Comparison of ENCODE assay signal across 17 cellular contexts in the genomic region with DNA sequence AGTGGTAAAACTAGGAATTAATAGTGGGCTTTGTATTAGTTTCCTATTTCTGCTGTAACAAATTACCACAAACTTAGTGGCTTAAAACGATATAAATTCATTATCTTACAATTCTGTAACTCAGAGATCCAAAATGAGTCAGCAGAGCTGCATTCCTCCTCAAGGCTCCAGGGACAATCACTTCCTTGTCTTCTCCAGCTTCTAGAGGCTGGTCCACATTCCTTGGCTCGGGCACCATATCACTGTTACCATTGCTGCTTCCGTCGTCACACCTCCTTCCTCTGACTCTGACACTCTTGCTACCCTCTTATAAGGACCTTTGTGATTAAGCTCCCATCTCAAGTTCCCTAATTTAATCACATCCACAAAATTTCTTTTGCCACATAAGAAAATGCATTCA.
A peak's percentile ranks its signal among the peaks of the same experiment; 100 is the strongest.
DNase-seq lines count a peak whose midpoint lies in the region; ATAC-seq and TF ChIP-seq lines count a peak whose summit lies in the region.
"Had no signal": no experiment of that assay in that cellular context is flagged by ENCODE, and none has a peak within 500 bp of the region (broad histone marks: within the 10 kb centered on the region; RNA-seq: fewer than 3 reads in every experiment).

No MANE protein-coding gene starts in this region.

- TF ChIP-seq CTCF in right atrium auricular region (IDR thresholded peaks at IDR 0.05) (no peak), choroid plexus epithelial cell (conservative IDR thresholded peaks at IDR 0.05; ENCODE audit: low read depth, low read length) (no peak), left lung (IDR thresholded peaks at IDR 0.05) (no peak), GM13976 (IDR thresholded peaks at IDR 0.05; ENCODE audit: borderline replicate concordance, control extremely low read depth, extremely low read depth, insufficient read depth, missing control alignments) (no peak)

- H3K4me3 ChIP-seq in right atrium auricular region (no peak overlapping the region), choroid plexus epithelial cell (ENCODE audit: low read depth, low read length) (no peak overlapping the region), left lung (no peak overlapping the region)
- H3K4me3 ChIP-seq: BLaER1, Peyer's patch, spleen had no signal

- no peak overlapping the region for H3K27ac ChIP-seq in right atrium auricular region
- H3K27ac ChIP-seq in left lung, result no peak overlapping the region
- H3K27ac ChIP-seq: BLaER1, parathyroid adenoma, Peyer's patch, spleen had no signal

- peak; percentile 34 for DNase-seq in left cardiac atrium
- DNase-seq in right atrium auricular region (ENCODE audit: low spot score), result no peak
- peak; percentile 0 for DNase-seq in choroid plexus epithelial cell (ENCODE audit: low read depth)
- DNase-seq in kidney glomerular epithelial cell (lab: John Stamatoyannopoulos, UW), result peak; percentile 60
- no peak for DNase-seq in activated CD4-positive, alpha-beta T cell treated with anti-CD3 and anti-CD28 coated beads, Interleukin-2, amount 50 U/mL, for 4 hours
- DNase-seq in left lung, result no peak
- no peak for DNase-seq in head of caudate nucleus
- no peak for DNase-seq in GM13976 (ENCODE audit: low spot score)
- DNase-seq: activated CD4-positive, alpha-beta T cell treated with anti-CD3 and anti-CD28 coated beads, Interleukin-2, amount 10 ng/mL, durations not matched to agents 7 days and 5 days; activated naive CD4-positive, alpha-beta T cell treated with Interleukin-2 at 50 U/mL for 16 hours; DMS153; GF-D8; naive thymus-derived CD8-positive, alpha-beta T cell; Peyer's patch; spleen had no signal

- intact Hi-C loops in left cardiac atrium (cut with DNase I), result no loop called here
- intact Hi-C loops in left lung (cut with DNase I), result no loop called here
- intact Hi-C loops in head of caudate nucleus (cut with DNase I), result no loop called here

- no peaks in the 10 kb centered on the region for H3K27me3 ChIP-seq in right atrium auricular region
- H3K27me3 ChIP-seq in left lung, result no peaks in the 10 kb centered on the region
- H3K27me3 ChIP-seq: BLaER1, Peyer's patch, spleen had no signal

- H3K4me1 ChIP-seq in right atrium auricular region (no peaks in the 10 kb centered on the region), left lung (no peaks in the 10 kb centered on the region)
- H3K4me1 ChIP-seq: parathyroid adenoma, Peyer's patch, spleen had no signal

- ATAC-seq in left cardiac atrium, result peak in 1 of 2 donors; percentile 65
- ATAC-seq in left lung, result no peak
- ATAC-seq: naive thymus-derived CD8-positive, alpha-beta T cell had no signal

- H3K9me3 ChIP-seq in right atrium auricular region, result no peaks in the 10 kb centered on the region
- H3K9me3 ChIP-seq in left lung, result peaks cover 0 to 8% of the 10 kb centered on the region in 2 donors
- H3K9me3 ChIP-seq: BLaER1, Peyer's patch, spleen had no signal

- H3K36me3 ChIP-seq in right atrium auricular region (no peaks in the 10 kb centered on the region), left lung (no peaks in the 10 kb centered on the region)
- H3K36me3 ChIP-seq: BLaER1, Peyer's patch, spleen had no signal

- in situ Hi-C loops in GM13976 (cut with MboI; ENCODE audit: low sequenced_read_pairs, unreplicated experiment), result no loop called here

Comparison
In these comparisons a context has a peak if more than half of its experiments do, and no peak if none do; other contexts are left out.
1. DNase-seq: peak in left cardiac atrium (single experiment), choroid plexus epithelial cell (single experiment) and kidney glomerular epithelial cell (single experiment); none in right atrium auricular region (single experiment), activated CD4-positive, alpha-beta T cell treated with anti-CD3 and anti-CD28 coated beads, Interleukin-2, amount 50 U/mL, for 4 hours (0 of 2), left lung (0 of 2), head of caudate nucleus (0 of 42) and GM13976 (single experiment).